Comparison of ENCODE assay signal across 13 cellular contexts in the genomic region with DNA sequence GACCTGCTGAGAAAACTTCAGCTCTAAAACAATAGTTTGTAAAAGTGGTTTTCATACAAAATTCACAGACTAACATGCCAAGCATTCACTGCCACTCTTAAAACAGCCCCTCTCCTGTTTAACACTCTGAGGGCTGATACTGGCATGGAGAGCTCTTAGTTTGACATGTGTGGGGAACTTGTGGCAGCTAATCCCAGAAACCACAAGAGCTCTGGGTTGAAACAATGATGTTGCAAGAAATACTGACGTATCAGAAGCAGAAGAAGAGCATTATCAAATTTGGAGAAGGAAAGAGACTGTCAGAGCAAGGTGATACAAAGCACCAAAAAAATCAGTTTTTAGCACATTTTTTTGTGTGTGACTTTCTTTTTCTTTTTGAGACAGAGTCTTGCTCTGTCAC. TPM values are rescaled to one million over a fixed set of nuclear protein-coding genes. Genes with fewer than 3 reads are reported as not detected.
DNase-seq lines count a peak whose midpoint lies in the region; ATAC-seq and TF ChIP-seq lines count a peak whose summit lies in the region.
"Had no signal": no experiment of that assay in that cellular context is flagged by ENCODE, and none has a peak within 500 bp of the region (broad histone marks: within the 10 kb centered on the region; RNA-seq: fewer than 3 reads in every experiment).

No MANE protein-coding gene starts in this region.

- intact Hi-C loops in CD4-positive, alpha-beta T cell (cut with DNase I, micrococcal nuclease): loop anchor here (5.0 to 10.0 kb wide), 7 partner anchors 85 to 1985 kb away; a partner anchor contains a TSS
- intact Hi-C loops in left lung (cut with DNase I): no loop called here

- H3K36me3 Mint-ChIP-seq in CD4-positive, alpha-beta T cell (ENCODE audit: low read depth): no peaks in the 10 kb centered on the region
- H3K36me3 Mint-ChIP-seq: stimulated activated naive B cell treated with anti-CD40 and anti-IgM and Interleukin-4, amounts not matched to agents 10 μg/mL and 1 μg/mL and 100 μg/mL, for 72 hours had no signal

- H3K27ac Mint-ChIP-seq in CD4-positive, alpha-beta T cell: no peak overlapping the region
- H3K27ac Mint-ChIP-seq: activated CD4-positive, alpha-beta T cell treated with anti-CD3 and anti-CD28 coated beads, Interleukin-2, amount 10 ng/mL, durations not matched to agents 7 days and 5 days; stimulated activated naive B cell treated with anti-CD40 and anti-IgM and Interleukin-4, amounts not matched to agents 10 μg/mL and 1 μg/mL and 100 μg/mL, for 72 hours had no signal

- H3F3A ChIP-seq in Loucy (ENCODE audit: low read depth): no peaks in the 10 kb centered on the region

- no peaks in the 10 kb centered on the region for H4K20me1 ChIP-seq in Loucy (ENCODE audit: insufficient read depth, low read length, poor library complexity, severe bottlenecking)

- no peaks in the 10 kb centered on the region for H3K27me3 ChIP-seq in CD4-positive, alpha-beta T cell (ENCODE audit: control insufficient read depth, insufficient read depth, low read length)
- no peaks in the 10 kb centered on the region for H3K27me3 ChIP-seq in Loucy (ENCODE audit: insufficient read depth, low read length, poor library complexity, severe bottlenecking)
- no peaks in the 10 kb centered on the region for H3K27me3 ChIP-seq in left lung
- no peaks in the 10 kb centered on the region for H3K27me3 ChIP-seq in right atrium auricular region

- H3K79me2 ChIP-seq in Loucy (ENCODE audit: insufficient read depth, low read length): peaks cover 36% of the 10 kb centered on the region

- no peak overlapping the region for H3K9ac ChIP-seq in Loucy (ENCODE audit: low read depth, low read length, poor library complexity, severe bottlenecking)

- CTCF ChIA-PET in CD4-positive, alpha-beta T cell (lab: Charles Lee): no interaction called here

- no peaks in the 10 kb centered on the region for H3K27me3 Mint-ChIP-seq in CD4-positive, alpha-beta T cell
- H3K27me3 Mint-ChIP-seq: activated CD4-positive, alpha-beta T cell treated with anti-CD3 and anti-CD28 coated beads, Interleukin-2, amount 10 ng/mL, durations not matched to agents 7 days and 5 days; stimulated activated naive B cell treated with anti-CD40 and anti-IgM and Interleukin-4, amounts not matched to agents 10 μg/mL and 1 μg/mL and 100 μg/mL, for 72 hours had no signal

- no peaks in the 10 kb centered on the region for H3K9me3 Mint-ChIP-seq in CD4-positive, alpha-beta T cell
- H3K9me3 Mint-ChIP-seq: activated CD4-positive, alpha-beta T cell treated with anti-CD3 and anti-CD28 coated beads, Interleukin-2, amount 10 ng/mL, durations not matched to agents 7 days and 5 days; stimulated activated naive B cell treated with anti-CD40 and anti-IgM and Interleukin-4, amounts not matched to agents 10 μg/mL and 1 μg/mL and 100 μg/mL, for 72 hours had no signal

- H3K9me2 ChIP-seq in Loucy (replicated peaks; ENCODE audit: low read depth, low read length): no peaks in the 10 kb centered on the region

- H3K4me2 ChIP-seq in Loucy (ENCODE audit: low read depth, low read length, poor library complexity, severe bottlenecking): peak overlapping the region; percentile 33

- H3K4me3 ChIP-seq in Loucy (ENCODE audit: low read length, poor library complexity, severe bottlenecking): no peak overlapping the region
- H3K4me3 ChIP-seq in left lung: no peak overlapping the region
- no peak overlapping the region for H3K4me3 ChIP-seq in right atrium auricular region
- H3K4me3 ChIP-seq: skin epidermis had no signal

- H3K27ac ChIP-seq in CD4-positive, alpha-beta T cell (ENCODE audit: low read depth, low read length): no peak overlapping the region
- H3K27ac ChIP-seq in left lung (no peak overlapping the region), right atrium auricular region (no peak overlapping the region)
- H3K27ac ChIP-seq: skin epidermis had no signal

- peaks cover 16% of the 10 kb centered on the region for H3K4me1 ChIP-seq in Loucy (ENCODE audit: insufficient read depth, low read length, poor library complexity, severe bottlenecking)
- H3K4me1 ChIP-seq in left lung: peaks cover 5 to 20% of the 10 kb centered on the region in 2 donors
- peaks cover 0 to 6% of the 10 kb centered on the region in 2 donors for H3K4me1 ChIP-seq in right atrium auricular region

- no peaks in the 10 kb centered on the region for H3K9me3 ChIP-seq in CD4-positive, alpha-beta T cell (ENCODE audit: control insufficient read depth, low read length)
- no peaks in the 10 kb centered on the region for H3K9me3 ChIP-seq in Loucy (ENCODE audit: insufficient read depth, low read depth, low read length)
- H3K9me3 ChIP-seq in left lung: no peaks in the 10 kb centered on the region
- H3K9me3 ChIP-seq in right atrium auricular region: no peaks in the 10 kb centered on the region

- no peak overlapping the region for H2AFZ ChIP-seq in Loucy (ENCODE audit: low read length)

- POLR2A ChIA-PET in CD4-positive, alpha-beta T cell (lab: Charles Lee): no interaction called here

- H3K4me3 Mint-ChIP-seq in CD4-positive, alpha-beta T cell: peak overlapping the region; percentile 30
- H3K4me3 Mint-ChIP-seq: activated CD4-positive, alpha-beta T cell treated with anti-CD3 and anti-CD28 coated beads, Interleukin-2, amount 10 ng/mL, durations not matched to agents 7 days and 5 days; stimulated activated naive B cell treated with anti-CD40 and anti-IgM and Interleukin-4, amounts not matched to agents 10 μg/mL and 1 μg/mL and 100 μg/mL, for 72 hours had no signal

- no peak for TF ChIP-seq CTCF in CD4-positive, alpha-beta T cell (IDR thresholded peaks at IDR 0.05)
- no peak for TF ChIP-seq CTCF in Loucy (conservative IDR thresholded peaks at IDR 0.05; ENCODE audit: low read length)
- TF ChIP-seq CTCF in left lung (IDR thresholded peaks at IDR 0.05): no peak
- no peak for TF ChIP-seq CTCF in right atrium auricular region (IDR thresholded peaks at IDR 0.05)

- ATAC-seq in CD4-positive, alpha-beta T cell (ENCODE audit: poor library complexity): no peak
- no peak for ATAC-seq in left lung
- ATAC-seq: stimulated activated naive B cell treated with anti-CD40 and anti-IgM and Interleukin-4, amounts not matched to agents 10 μg/mL and 1 μg/mL and 100 μg/mL, for 72 hours had no signal

- H3K36me3 ChIP-seq in Loucy (ENCODE audit: insufficient read depth, low read length) (no peaks in the 10 kb centered on the region), left lung (no peaks in the 10 kb centered on the region), right atrium auricular region (no peaks in the 10 kb centered on the region)

- peaks cover 8% of the 10 kb centered on the region for H3K4me1 Mint-ChIP-seq in CD4-positive, alpha-beta T cell (ENCODE audit: low read depth)

- DNase-seq in CD4-positive, alpha-beta T cell: no peak
- DNase-seq in SKM-1 treated with dmso at 0.1 percent for 144 hours (lab: John Stamatoyannopoulos, UW; ENCODE audit: unreplicated experiment) (peak; percentile 91), glomerular visceral epithelial cell (ENCODE audit: extremely low spot score) (peak; percentile 57), left lung (no peak), right atrium auricular region (ENCODE audit: low spot score) (no peak), NCI-H1930 (lab: John Stamatoyannopoulos, UW) (no peak), HK-2 (ENCODE audit: unreplicated experiment) (no peak)
- DNase-seq: activated CD4-positive, alpha-beta T cell treated with anti-CD3 and anti-CD28 coated beads, Interleukin-2, amount 10 ng/mL, durations not matched to agents 7 days and 5 days; activated T-cell treated with anti-CD3 and anti-CD28 coated beads for 4 hours; NCI-H1436; stimulated activated naive B cell treated with anti-CD40 and anti-IgM and Interleukin-4, amounts not matched to agents 10 μg/mL and 1 μg/mL and 100 μg/mL, for 72 hours had no signal

RNA-seq across cellular contexts. Expression of a gene that starts 5.1 kb away (rescaled TPM):
- under 1 TPM; 0.82 to 0.92 TPM for total RNA-seq in CD4-positive, alpha-beta T cell
- total RNA-seq in left lung: 1 to 10 TPM; 3.8 to 5.6 TPM
- 1 to 10 TPM in 1 of 2 donors, under 1 TPM in 1; 0.56 to 1.9 TPM for total RNA-seq in right atrium auricular region

Comparison
In these comparisons a context has a peak if more than half of its experiments do, and no peak if none do; other contexts are left out.
1. DNase-seq: peak in SKM-1 treated with dmso at 0.1 percent for 144 hours (single experiment) and glomerular visceral epithelial cell (single experiment); none in CD4-positive, alpha-beta T cell (0 of 10), left lung (0 of 2), right atrium auricular region (single experiment), NCI-H1930 (0 of 2) and HK-2 (single experiment).
2. intact Hi-C loops: an anchor here in CD4-positive, alpha-beta T cell (5.0 to 10.0 kb wide); none called in left lung.